Comparison of ENCODE assay signal across 16 cellular contexts in the genomic region with DNA sequence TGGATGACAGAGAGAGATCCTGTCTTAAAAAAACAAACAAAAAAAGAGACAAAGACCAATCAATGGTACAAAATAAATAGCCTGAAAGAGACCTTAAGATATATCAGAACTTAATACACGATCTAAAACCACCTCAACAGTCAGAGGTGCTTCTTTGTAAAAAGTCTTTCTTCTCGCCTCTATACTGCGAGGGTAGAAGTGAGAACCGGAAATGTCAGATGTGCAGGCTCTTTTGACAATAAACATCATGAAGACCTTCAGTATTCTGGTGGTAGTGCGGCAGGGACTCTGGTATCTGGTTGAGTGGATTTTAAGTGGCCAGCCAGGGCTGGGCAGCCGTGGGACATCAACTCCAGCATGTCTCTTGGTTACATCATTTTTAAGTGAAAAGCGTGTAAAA.
"Had no signal": no experiment of that assay in that cellular context is flagged by ENCODE, and none has a peak within 500 bp of the region (broad histone marks: within the 10 kb centered on the region; RNA-seq: fewer than 3 reads in every experiment).

No MANE protein-coding gene starts in this region.

- H3K4me3 Mint-ChIP-seq: activated CD4-positive, alpha-beta memory T cell treated with anti-CD3 and anti-CD28 coated beads for 36 hours; activated T-helper 1 cell treated with anti-CD3 and anti-CD28 coated beads, Interleukin-12 subunit alpha, Interleukin-12 subunit beta, Interleukin-2, Interleukin-4 antibody, amounts not matched to agents 30 ng/mL and 10 ng/mL and 1 ng/mL, durations not matched to agents 14 hours and 24 hours and 36 hours; neural crest cell had no signal

- H3K36me3 ChIP-seq: ovary had no signal

- H3K4me1 ChIP-seq: ascending aorta, breast epithelium, vagina had no signal

- H3K4me1 Mint-ChIP-seq: neural crest cell had no signal

- H3K27ac Mint-ChIP-seq: activated CD4-positive, alpha-beta memory T cell treated with anti-CD3 and anti-CD28 coated beads for 36 hours; activated T-helper 1 cell treated with anti-CD3 and anti-CD28 coated beads, Interleukin-12 subunit alpha, Interleukin-12 subunit beta, Interleukin-2, Interleukin-4 antibody, amounts not matched to agents 30 ng/mL and 10 ng/mL and 1 ng/mL, durations not matched to agents 14 hours and 24 hours and 36 hours had no signal

- H3K27ac ChIP-seq: ascending aorta, breast epithelium, epithelial cell of prostate, ovary, transverse colon, vagina had no signal

- H3K9me3 Mint-ChIP-seq: activated CD4-positive, alpha-beta memory T cell treated with anti-CD3 and anti-CD28 coated beads for 36 hours; activated T-helper 1 cell treated with anti-CD3 and anti-CD28 coated beads, Interleukin-12 subunit alpha, Interleukin-12 subunit beta, Interleukin-2, Interleukin-4 antibody, amounts not matched to agents 30 ng/mL and 10 ng/mL and 1 ng/mL, durations not matched to agents 14 hours and 24 hours and 36 hours; neural crest cell had no signal

- H3K4me3 ChIP-seq: ascending aorta, breast epithelium, ovary, transverse colon, vagina had no signal

- H3K27me3 Mint-ChIP-seq: activated CD4-positive, alpha-beta memory T cell treated with anti-CD3 and anti-CD28 coated beads for 36 hours had no signal

- DNase-seq: activated CD4-positive, alpha-beta memory T cell treated with anti-CD3 and anti-CD28 coated beads for 36 hours; activated CD4-positive, alpha-beta T cell treated with anti-CD3 and anti-CD28 coated beads for 1 hour; dermis blood vessel endothelial cell; foreskin melanocyte; mesendoderm; ovary; stimulated activated CD4-positive, alpha-beta T cell treated with anti-CD3 and anti-CD28 coated beads, Interleukin-12 subunit alpha, Interleukin-12 subunit beta, amount 100 ng/mL, for 4 hours; stimulated activated CD4-positive, alpha-beta T cell treated with anti-CD3 and anti-CD28 coated beads, Interleukin-2, amount 100 ng/mL, for 24 hours; T-helper 9 cell; transverse colon had no signal

- H3K9me3 ChIP-seq: ascending aorta, breast epithelium, ovary, transverse colon, vagina had no signal
